22 cellular contexts compared by ENCODE assay signal in genomic region chr7:35007768-35008167, GRCh38. TPM values are rescaled to one million over a fixed set of nuclear protein-coding genes. Genes with fewer than 3 reads are reported as not detected.
DNase-seq lines count a peak whose midpoint lies in the region; ATAC-seq and TF ChIP-seq lines count a peak whose summit lies in the region.
"Had no signal": no experiment of that assay in that cellular context is flagged by ENCODE, and none has a peak within 500 bp of the region (broad histone marks: within the 10 kb centered on the region; RNA-seq: fewer than 3 reads in every experiment).

No MANE protein-coding gene starts in this region.

- H3K4me1 Mint-ChIP-seq in Calu3 (ENCODE audit: low read depth, unreplicated experiment): peaks cover 73% of the 10 kb centered on the region
- no peaks in the 10 kb centered on the region for H3K4me1 Mint-ChIP-seq in activated CD8-positive, alpha-beta memory T cell treated with anti-CD3 and anti-CD28 coated beads, Interleukin-2, amount 10 ng/mL, durations not matched to agents 7 days and 5 days
- H3K4me1 Mint-ChIP-seq: CD4-positive, alpha-beta memory T cell had no signal

- H3K27ac ChIP-seq in mesendoderm (ENCODE audit: low read depth, low read length) (no peak overlapping the region), esophagus squamous epithelium (no peak overlapping the region)
- H3K27ac ChIP-seq: GM23248, RWPE1 had no signal

- no peak overlapping the region for H2AK5ac ChIP-seq in mesendoderm (ENCODE audit: low read length)

- H3K18ac ChIP-seq in mesendoderm (ENCODE audit: low read length): peak overlapping the region; percentile 51

- intact Hi-C loops in Calu3 (cut with micrococcal nuclease; ENCODE audit: unreplicated experiment) (no loop called here), esophagus squamous epithelium (cut with DNase I) (no loop called here)

- H2BK120ac ChIP-seq in mesendoderm (ENCODE audit: low read depth, low read length): no peak overlapping the region

- no peak for TF ChIP-seq POLR2A in esophagus squamous epithelium (IDR thresholded peaks at IDR 0.05)

- no peaks in the 10 kb centered on the region for H3K9me3 ChIP-seq in esophagus squamous epithelium

- no peak overlapping the region for H3K4me3 Mint-ChIP-seq in Calu3 (ENCODE audit: low read depth, unreplicated experiment)
- H3K4me3 Mint-ChIP-seq in activated CD8-positive, alpha-beta memory T cell treated with anti-CD3 and anti-CD28 coated beads, Interleukin-2, amount 10 ng/mL, durations not matched to agents 7 days and 5 days: no peak overlapping the region
- H3K4me3 Mint-ChIP-seq: CD4-positive, alpha-beta memory T cell had no signal

- CTCF ChIA-PET in Calu3 (lab: Charles Lee): no interaction called here
- CTCF ChIA-PET in activated CD8-positive, alpha-beta memory T cell treated with anti-CD3 and anti-CD28 coated beads, Interleukin-2, amount 10 ng/mL, durations not matched to agents 7 days and 5 days (lab: Charles Lee): no interaction called here

- no peak overlapping the region for H4K8ac ChIP-seq in mesendoderm (ENCODE audit: low read depth, low read length)

- H2BK5ac ChIP-seq in mesendoderm (ENCODE audit: low read length): no peak overlapping the region

- H3K27me3 Mint-ChIP-seq in Calu3 (ENCODE audit: unreplicated experiment): no peaks in the 10 kb centered on the region
- no peaks in the 10 kb centered on the region for H3K27me3 Mint-ChIP-seq in activated CD8-positive, alpha-beta memory T cell treated with anti-CD3 and anti-CD28 coated beads, Interleukin-2, amount 10 ng/mL, durations not matched to agents 7 days and 5 days
- H3K27me3 Mint-ChIP-seq: CD4-positive, alpha-beta memory T cell had no signal

- no peak for TF ChIP-seq CTCF in Calu3 (IDR thresholded peaks at IDR 0.05; ENCODE audit: unreplicated experiment)
- TF ChIP-seq CTCF in choroid plexus epithelial cell (conservative IDR thresholded peaks at IDR 0.05; ENCODE audit: low read depth, low read length): no peak
- TF ChIP-seq CTCF in esophagus squamous epithelium (IDR thresholded peaks at IDR 0.05): no peak

- no peak overlapping the region for H4K5ac ChIP-seq in mesendoderm (ENCODE audit: low read length)

- BruUV-seq in Calu3 (replicated peaks; lab: Mats Ljungman, UMichigan): no TSS peak

- no peak overlapping the region for H3K4me2 ChIP-seq in mesendoderm (ENCODE audit: low read length)

- H2BK15ac ChIP-seq in mesendoderm (replicated peaks; ENCODE audit: low read depth): no peak overlapping the region

- ATAC-seq in HG02938 (IDR thresholded peaks at IDR 0.05; ENCODE audit: unreplicated experiment): no peak
- no peak for ATAC-seq in activated CD8-positive, alpha-beta memory T cell treated with anti-CD3 and anti-CD28 coated beads, Interleukin-2, amount 10 ng/mL, durations not matched to agents 7 days and 5 days

- no peak for DNase-seq in Calu3
- DNase-seq in OCI-M1 (lab: John Stamatoyannopoulos, UW): peak; percentile 13
- peak; percentile 21 for DNase-seq in choroid plexus epithelial cell (ENCODE audit: low read depth)
- DNase-seq in mesendoderm: no peak
- no peak for DNase-seq in activated CD8-positive, alpha-beta memory T cell treated with anti-CD3 and anti-CD28 coated beads, Interleukin-2, amount 10 ng/mL, durations not matched to agents 7 days and 5 days
- DNase-seq in esophagus squamous epithelium (lab: John Stamatoyannopoulos, UW): no peak
- DNase-seq: C1 segment of cervical spinal cord; CD4-positive, alpha-beta memory T cell; COR-L47; DND-41; GM23248; H7; KG1; MM.1S; NCI-H2029; NCI-H446; NCI-H526; NCI-H82; NK-92 treated with Interleukin-12 subunit alpha and Interleukin-12 subunit beta, amount 100 ng/mL, for 24 hours; SHP77 had no signal

- peaks cover 2% of the 10 kb centered on the region for H3K36me3 ChIP-seq in mesendoderm (ENCODE audit: control insufficient read depth, insufficient read depth, low read length)
- H3K36me3 ChIP-seq in esophagus squamous epithelium: peaks cover 0 to 24% (median 0%) of the 10 kb centered on the region in 3 donors

- peaks cover 1% of the 10 kb centered on the region for H3K79me2 ChIP-seq in mesendoderm (ENCODE audit: control insufficient read depth, insufficient read depth, low read length)

- H3K27ac Mint-ChIP-seq in Calu3 (ENCODE audit: unreplicated experiment): peak overlapping the region; percentile 16
- no peak overlapping the region for H3K27ac Mint-ChIP-seq in activated CD8-positive, alpha-beta memory T cell treated with anti-CD3 and anti-CD28 coated beads, Interleukin-2, amount 10 ng/mL, durations not matched to agents 7 days and 5 days
- H3K27ac Mint-ChIP-seq: CD4-positive, alpha-beta memory T cell had no signal

- H3K4me1 ChIP-seq in mesendoderm (ENCODE audit: control insufficient read depth, low read depth, low read length) (no peaks in the 10 kb centered on the region), esophagus squamous epithelium (peaks cover 0 to 21% (median 0%) of the 10 kb centered on the region in 3 donors)

- H3K4ac ChIP-seq in mesendoderm (ENCODE audit: low read depth, low read length): no peak overlapping the region

- no peaks in the 10 kb centered on the region for H3K27me3 ChIP-seq in mesendoderm (ENCODE audit: insufficient read depth, low read length, poor library complexity)
- no peaks in the 10 kb centered on the region for H3K27me3 ChIP-seq in esophagus squamous epithelium

- no peaks in the 10 kb centered on the region for H3K9me3 Mint-ChIP-seq in Calu3 (ENCODE audit: low read depth, unreplicated experiment)
- H3K9me3 Mint-ChIP-seq in activated CD8-positive, alpha-beta memory T cell treated with anti-CD3 and anti-CD28 coated beads, Interleukin-2, amount 10 ng/mL, durations not matched to agents 7 days and 5 days (ENCODE audit: low read depth): no peaks in the 10 kb centered on the region
- H3K9me3 Mint-ChIP-seq: CD4-positive, alpha-beta memory T cell had no signal

- H3K9ac ChIP-seq in mesendoderm (ENCODE audit: low read length): no peak overlapping the region
- H3K9ac ChIP-seq: GM23248 had no signal

- no peak overlapping the region for H3K4me3 ChIP-seq in choroid plexus epithelial cell (ENCODE audit: low read depth, low read length)
- H3K4me3 ChIP-seq in mesendoderm (ENCODE audit: low read length): no peak overlapping the region
- H3K4me3 ChIP-seq in esophagus squamous epithelium: no peak overlapping the region
- H3K4me3 ChIP-seq: GM23248 had no signal

- peaks cover 1% of the 10 kb centered on the region for H3K79me1 ChIP-seq in mesendoderm (ENCODE audit: low read length)

- H3K36me3 Mint-ChIP-seq in Calu3 (ENCODE audit: insufficient read depth, unreplicated experiment): peaks cover 38% of the 10 kb centered on the region
- peaks cover 10% of the 10 kb centered on the region for H3K36me3 Mint-ChIP-seq in activated CD8-positive, alpha-beta memory T cell treated with anti-CD3 and anti-CD28 coated beads, Interleukin-2, amount 10 ng/mL, durations not matched to agents 7 days and 5 days

- H3K56ac ChIP-seq in mesendoderm (ENCODE audit: low read length): no peak overlapping the region

- no peak overlapping the region for H3K23ac ChIP-seq in mesendoderm (ENCODE audit: low read length)

RNA-seq across cellular contexts. Expression of gene DPY19L1, which starts 29.5 kb away (rescaled TPM):
- total RNA-seq in Calu3 (2022) (88.1 and 90.4 TPM in 2 replicates), esophagus squamous epithelium (10 to 100 TPM in 1 of 4 donors, 1 to 10 TPM in 3; 3.0 to 27.1 (median 9.1) TPM)
- 17.6 TPM for polyA plus RNA-seq in mesendoderm (2013, experiment 1 of 2)
- polyA plus RNA-seq in mesendoderm (2013, experiment 2 of 2): 17.2 TPM
- total RNA-seq in activated CD8-positive, alpha-beta memory T cell treated with anti-CD3 and anti-CD28 coated beads, Interleukin-2, amount 10 ng/mL, durations not matched to agents 7 days and 5 days: 10 to 100 TPM; 16.0 to 21.1 TPM

Comparison
In these comparisons a context has a peak if more than half of its experiments do, and no peak if none do; other contexts are left out.
1. DNase-seq: peak in OCI-M1 (single experiment) and choroid plexus epithelial cell (single experiment); none in Calu3 (single experiment), mesendoderm (single experiment), activated CD8-positive, alpha-beta memory T cell treated with anti-CD3 and anti-CD28 coated beads, Interleukin-2, amount 10 ng/mL, durations not matched to agents 7 days and 5 days (single experiment) and esophagus squamous epithelium (single experiment).